ENCODE assay signal across 24 cellular contexts in the genomic region with DNA sequence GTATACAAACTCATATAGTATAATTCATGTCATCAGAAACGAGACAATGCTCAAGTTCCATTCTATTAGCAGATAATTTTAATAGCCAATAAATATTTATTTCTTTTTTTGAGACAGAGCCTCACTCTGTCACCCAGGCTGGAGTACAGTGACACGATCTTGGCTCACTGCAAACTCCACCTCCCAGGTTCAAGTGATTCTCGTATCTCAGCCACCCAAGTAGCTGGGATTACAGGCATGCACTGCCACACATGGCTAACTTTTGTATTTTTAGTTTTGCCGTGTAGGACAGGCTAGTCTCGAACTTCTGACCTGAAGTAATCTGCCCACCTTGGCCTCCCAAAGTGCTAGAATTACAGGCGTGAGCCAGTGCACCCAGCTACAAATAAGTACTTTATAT.
"Had no signal": no experiment of that assay in that cellular context is flagged by ENCODE, and none has a peak within 500 bp of the region (broad histone marks: within the 10 kb centered on the region; RNA-seq: fewer than 3 reads in every experiment).

No MANE protein-coding gene starts in this region.

- H3K9me3 ChIP-seq: colonic mucosa, esophagus muscularis mucosa, esophagus squamous epithelium, gastrocnemius medialis, gastroesophageal sphincter, heart left ventricle, heart right ventricle had no signal

- H3K36me3 ChIP-seq: colonic mucosa had no signal

- H3K4me1 ChIP-seq: colonic mucosa, esophagus squamous epithelium, foreskin keratinocyte, gastrocnemius medialis, gastroesophageal sphincter had no signal

- H3K27me3 ChIP-seq: colonic mucosa, dorsolateral prefrontal cortex, esophagus muscularis mucosa, esophagus squamous epithelium, foreskin keratinocyte, gastrocnemius medialis, gastroesophageal sphincter, heart left ventricle, heart right ventricle had no signal

- H3K27ac ChIP-seq: colonic mucosa, coronary artery, epithelial cell of prostate, esophagus muscularis mucosa, esophagus squamous epithelium, foreskin keratinocyte, gastrocnemius medialis, gastroesophageal sphincter, heart left ventricle had no signal

- ATAC-seq: effector memory CD8-positive, alpha-beta T cell; esophagus mucosa; foreskin keratinocyte; gastrocnemius medialis; gastroesophageal sphincter had no signal

- DNase-seq: colonic mucosa; cortex of kidney; dermis blood vessel endothelial cell; dorsolateral prefrontal cortex; effector CD4-positive, alpha-beta T cell; effector CD8-positive, alpha-beta T cell; effector memory CD4-positive, alpha-beta T cell; effector memory CD8-positive, alpha-beta T cell; endodermal cell; erythroblast; esophagus squamous epithelium; foreskin fibroblast; foreskin keratinocyte; foreskin melanocyte; gastrocnemius medialis; glutamatergic neuron; head of caudate nucleus; heart left ventricle; heart right ventricle had no signal

- H3K4me3 ChIP-seq: colonic mucosa, coronary artery, dorsolateral prefrontal cortex, esophagus muscularis mucosa, esophagus squamous epithelium, gastrocnemius medialis, gastroesophageal sphincter, heart left ventricle, heart right ventricle had no signal
